Comparison of ENCODE assay signal across 2 cellular contexts in the genomic region with DNA sequence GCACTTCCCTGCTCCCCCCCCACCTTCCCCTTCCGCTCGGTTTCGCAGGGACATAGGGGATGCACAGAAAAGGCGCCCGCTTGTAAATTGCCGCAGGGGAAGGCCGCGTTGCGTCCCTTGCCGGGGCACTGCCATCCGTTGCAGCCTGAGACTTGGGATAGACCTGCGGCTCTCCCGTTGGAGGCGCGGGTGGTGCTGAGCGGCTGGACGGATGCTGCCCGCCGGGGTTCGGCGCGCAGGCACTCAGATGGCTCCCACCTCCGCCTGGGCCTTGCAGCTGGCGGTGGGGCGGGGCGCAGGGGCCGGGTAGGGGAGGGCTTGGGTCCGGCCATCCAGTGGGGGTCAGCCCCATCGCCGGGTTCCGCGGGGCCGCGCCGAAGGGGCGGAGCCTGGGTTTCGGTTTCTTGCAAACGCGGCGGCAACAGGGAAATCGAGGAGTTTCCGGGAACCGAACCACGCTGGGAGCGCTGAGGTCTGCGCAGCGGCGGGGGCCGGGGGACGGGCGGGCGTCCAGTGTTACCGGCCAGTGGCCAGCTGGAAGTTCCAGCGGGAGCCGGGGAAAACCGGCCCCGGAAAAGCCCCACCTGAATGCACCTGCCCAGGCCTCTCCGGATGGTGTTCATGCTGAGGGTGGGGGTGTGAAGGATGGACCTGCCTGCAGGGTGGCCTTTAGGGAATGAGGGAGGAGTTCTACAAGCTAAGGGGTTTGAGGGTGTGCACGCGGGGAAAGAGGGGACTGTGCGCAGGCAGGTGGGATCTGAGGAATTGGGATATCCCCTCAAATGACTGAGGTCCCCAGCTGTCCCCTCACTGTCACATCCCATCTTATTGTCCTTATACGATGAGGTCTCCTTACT.
TF ChIP-seq lines count a peak whose summit lies in the region.

No MANE protein-coding gene starts in this region.

TF ChIP-seq in HEK293, 187 proteins besides CTCF, POLR2A, EP300 and RAD21 (continued from another document and continues in another):
- TF ChIP-seq, protein P1, sequence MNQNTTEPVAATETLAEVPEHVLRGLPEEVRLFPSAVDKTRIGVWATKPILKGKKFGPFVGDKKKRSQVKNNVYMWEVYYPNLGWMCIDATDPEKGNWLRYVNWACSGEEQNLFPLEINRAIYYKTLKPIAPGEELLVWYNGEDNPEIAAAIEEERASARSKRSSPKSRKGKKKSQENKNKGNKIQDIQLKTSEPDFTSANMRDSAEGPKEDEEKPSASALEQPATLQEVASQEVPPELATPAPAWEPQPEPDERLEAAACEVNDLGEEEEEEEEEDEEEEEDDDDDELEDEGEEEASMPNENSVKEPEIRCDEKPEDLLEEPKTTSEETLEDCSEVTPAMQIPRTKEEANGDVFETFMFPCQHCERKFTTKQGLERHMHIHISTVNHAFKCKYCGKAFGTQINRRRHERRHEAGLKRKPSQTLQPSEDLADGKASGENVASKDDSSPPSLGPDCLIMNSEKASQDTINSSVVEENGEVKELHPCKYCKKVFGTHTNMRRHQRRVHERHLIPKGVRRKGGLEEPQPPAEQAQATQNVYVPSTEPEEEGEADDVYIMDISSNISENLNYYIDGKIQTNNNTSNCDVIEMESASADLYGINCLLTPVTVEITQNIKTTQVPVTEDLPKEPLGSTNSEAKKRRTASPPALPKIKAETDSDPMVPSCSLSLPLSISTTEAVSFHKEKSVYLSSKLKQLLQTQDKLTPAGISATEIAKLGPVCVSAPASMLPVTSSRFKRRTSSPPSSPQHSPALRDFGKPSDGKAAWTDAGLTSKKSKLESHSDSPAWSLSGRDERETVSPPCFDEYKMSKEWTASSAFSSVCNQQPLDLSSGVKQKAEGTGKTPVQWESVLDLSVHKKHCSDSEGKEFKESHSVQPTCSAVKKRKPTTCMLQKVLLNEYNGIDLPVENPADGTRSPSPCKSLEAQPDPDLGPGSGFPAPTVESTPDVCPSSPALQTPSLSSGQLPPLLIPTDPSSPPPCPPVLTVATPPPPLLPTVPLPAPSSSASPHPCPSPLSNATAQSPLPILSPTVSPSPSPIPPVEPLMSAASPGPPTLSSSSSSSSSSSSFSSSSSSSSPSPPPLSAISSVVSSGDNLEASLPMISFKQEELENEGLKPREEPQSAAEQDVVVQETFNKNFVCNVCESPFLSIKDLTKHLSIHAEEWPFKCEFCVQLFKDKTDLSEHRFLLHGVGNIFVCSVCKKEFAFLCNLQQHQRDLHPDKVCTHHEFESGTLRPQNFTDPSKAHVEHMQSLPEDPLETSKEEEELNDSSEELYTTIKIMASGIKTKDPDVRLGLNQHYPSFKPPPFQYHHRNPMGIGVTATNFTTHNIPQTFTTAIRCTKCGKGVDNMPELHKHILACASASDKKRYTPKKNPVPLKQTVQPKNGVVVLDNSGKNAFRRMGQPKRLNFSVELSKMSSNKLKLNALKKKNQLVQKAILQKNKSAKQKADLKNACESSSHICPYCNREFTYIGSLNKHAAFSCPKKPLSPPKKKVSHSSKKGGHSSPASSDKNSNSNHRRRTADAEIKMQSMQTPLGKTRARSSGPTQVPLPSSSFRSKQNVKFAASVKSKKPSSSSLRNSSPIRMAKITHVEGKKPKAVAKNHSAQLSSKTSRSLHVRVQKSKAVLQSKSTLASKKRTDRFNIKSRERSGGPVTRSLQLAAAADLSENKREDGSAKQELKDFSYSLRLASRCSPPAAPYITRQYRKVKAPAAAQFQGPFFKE (tag by site-specific recombination; IDR thresholded peaks at IDR 0.05; ENCODE audit: borderline replicate concordance): no peak
- peak; percentile 85 for TF ChIP-seq SP2 (tag by site-specific recombination; IDR thresholded peaks at IDR 0.05)
- TF ChIP-seq KLF9 (tag by site-specific recombination; IDR thresholded peaks at IDR 0.05; ENCODE audit: low read depth): 0 out of 2 replicates have a peak, but pooled peaks have one; percentile 28
- TF ChIP-seq, protein P2, sequence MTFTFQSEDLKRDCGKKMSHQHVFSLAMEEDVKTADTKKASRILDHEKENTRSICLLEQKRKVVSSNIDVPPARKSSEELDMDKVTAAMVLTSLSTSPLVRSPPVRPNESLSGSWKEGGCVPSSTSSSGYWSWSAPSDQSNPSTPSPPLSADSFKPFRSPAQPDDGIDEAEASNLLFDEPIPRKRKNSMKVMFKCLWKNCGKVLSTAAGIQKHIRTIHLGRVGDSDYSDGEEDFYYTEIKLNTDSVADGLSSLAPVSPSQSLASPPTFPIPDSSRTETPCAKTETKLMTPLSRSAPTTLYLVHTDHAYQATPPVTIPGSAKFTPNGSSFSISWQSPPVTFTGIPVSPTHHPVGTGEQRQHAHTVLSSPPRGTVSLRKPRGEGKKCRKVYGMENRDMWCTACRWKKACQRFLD (tag by site-specific recombination; IDR thresholded peaks at IDR 0.05): no peak
- TF ChIP-seq ZNF335 (tag by site-specific recombination; conservative IDR thresholded peaks at IDR 0.05): peak; percentile 99
- TF ChIP-seq, protein P3, sequence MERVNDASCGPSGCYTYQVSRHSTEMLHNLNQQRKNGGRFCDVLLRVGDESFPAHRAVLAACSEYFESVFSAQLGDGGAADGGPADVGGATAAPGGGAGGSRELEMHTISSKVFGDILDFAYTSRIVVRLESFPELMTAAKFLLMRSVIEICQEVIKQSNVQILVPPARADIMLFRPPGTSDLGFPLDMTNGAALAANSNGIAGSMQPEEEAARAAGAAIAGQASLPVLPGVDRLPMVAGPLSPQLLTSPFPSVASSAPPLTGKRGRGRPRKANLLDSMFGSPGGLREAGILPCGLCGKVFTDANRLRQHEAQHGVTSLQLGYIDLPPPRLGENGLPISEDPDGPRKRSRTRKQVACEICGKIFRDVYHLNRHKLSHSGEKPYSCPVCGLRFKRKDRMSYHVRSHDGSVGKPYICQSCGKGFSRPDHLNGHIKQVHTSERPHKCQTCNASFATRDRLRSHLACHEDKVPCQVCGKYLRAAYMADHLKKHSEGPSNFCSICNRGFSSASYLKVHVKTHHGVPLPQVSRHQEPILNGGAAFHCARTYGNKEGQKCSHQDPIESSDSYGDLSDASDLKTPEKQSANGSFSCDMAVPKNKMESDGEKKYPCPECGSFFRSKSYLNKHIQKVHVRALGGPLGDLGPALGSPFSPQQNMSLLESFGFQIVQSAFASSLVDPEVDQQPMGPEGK (tag by site-specific recombination; IDR thresholded peaks at IDR 0.05): peak; percentile 79
- no peak for TF ChIP-seq GLI2 (tag by site-specific recombination; IDR thresholded peaks at IDR 0.05; ENCODE audit: borderline replicate concordance, low read depth)
- TF ChIP-seq, protein P4, sequence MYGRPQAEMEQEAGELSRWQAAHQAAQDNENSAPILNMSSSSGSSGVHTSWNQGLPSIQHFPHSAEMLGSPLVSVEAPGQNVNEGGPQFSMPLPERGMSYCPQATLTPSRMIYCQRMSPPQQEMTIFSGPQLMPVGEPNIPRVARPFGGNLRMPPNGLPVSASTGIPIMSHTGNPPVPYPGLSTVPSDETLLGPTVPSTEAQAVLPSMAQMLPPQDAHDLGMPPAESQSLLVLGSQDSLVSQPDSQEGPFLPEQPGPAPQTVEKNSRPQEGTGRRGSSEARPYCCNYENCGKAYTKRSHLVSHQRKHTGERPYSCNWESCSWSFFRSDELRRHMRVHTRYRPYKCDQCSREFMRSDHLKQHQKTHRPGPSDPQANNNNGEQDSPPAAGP (tag by site-specific recombination; IDR thresholded peaks at IDR 0.05): no peak
- no peak for TF ChIP-seq YY1 (tag by site-specific recombination; IDR thresholded peaks at IDR 0.05)
- no peak for TF ChIP-seq ZNF621 (tag by site-specific recombination; IDR thresholded peaks at IDR 0.05)

TF ChIP-seq in HepG2, 621 proteins besides CTCF, POLR2A, EP300 and RAD21 (continued from another document and continues in another):
- TF ChIP-seq, protein P5, sequence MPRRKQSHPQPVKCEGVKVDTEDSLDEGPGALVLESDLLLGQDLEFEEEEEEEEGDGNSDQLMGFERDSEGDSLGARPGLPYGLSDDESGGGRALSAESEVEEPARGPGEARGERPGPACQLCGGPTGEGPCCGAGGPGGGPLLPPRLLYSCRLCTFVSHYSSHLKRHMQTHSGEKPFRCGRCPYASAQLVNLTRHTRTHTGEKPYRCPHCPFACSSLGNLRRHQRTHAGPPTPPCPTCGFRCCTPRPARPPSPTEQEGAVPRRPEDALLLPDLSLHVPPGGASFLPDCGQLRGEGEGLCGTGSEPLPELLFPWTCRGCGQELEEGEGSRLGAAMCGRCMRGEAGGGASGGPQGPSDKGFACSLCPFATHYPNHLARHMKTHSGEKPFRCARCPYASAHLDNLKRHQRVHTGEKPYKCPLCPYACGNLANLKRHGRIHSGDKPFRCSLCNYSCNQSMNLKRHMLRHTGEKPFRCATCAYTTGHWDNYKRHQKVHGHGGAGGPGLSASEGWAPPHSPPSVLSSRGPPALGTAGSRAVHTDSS (CRISPR knock-in tag; conservative IDR thresholded peaks at IDR 0.05): no peak
- TF ChIP-seq MED8 (CRISPR knock-in tag; IDR thresholded peaks at IDR 0.05; ENCODE audit: insufficient replicate concordance) (peak; percentile 18), MATR3 (CRISPR knock-in tag; IDR thresholded peaks at IDR 0.05) (no peak), ZNF354B (CRISPR knock-in tag; IDR thresholded peaks at IDR 0.05) (no peak), CEBPG (CRISPR knock-in tag; IDR thresholded peaks at IDR 0.05) (no peak), HOXA7 (CRISPR knock-in tag; IDR thresholded peaks at IDR 0.05) (no peak), HNRNPH1 (optimal IDR thresholded peaks at IDR 0.05; ENCODE audit: low read depth, low read length) (no peak), KLF13 (CRISPR knock-in tag; IDR thresholded peaks at IDR 0.05) (no peak), HOXA9 (CRISPR knock-in tag; IDR thresholded peaks at IDR 0.05; ENCODE audit: borderline replicate concordance) (no peak; the same call in 1 of the 2 replicates), CAMTA2 (CRISPR knock-in tag; IDR thresholded peaks at IDR 0.05; ENCODE audit: borderline replicate concordance) (no peak), KLF12 (CRISPR knock-in tag; IDR thresholded peaks at IDR 0.05; ENCODE audit: borderline replicate concordance) (0 out of 2 replicates have a peak, but pooled peaks have one; percentile 5), MAF1 (CRISPR knock-in tag; IDR thresholded peaks at IDR 0.05; ENCODE audit: borderline replicate concordance) (no peak), ZSCAN31 (CRISPR knock-in tag; IDR thresholded peaks at IDR 0.05; ENCODE audit: low read depth) (0 out of 2 replicates have a peak, but pooled peaks have one; percentile 48), ZNF775 (CRISPR knock-in tag; IDR thresholded peaks at IDR 0.05; ENCODE audit: borderline replicate concordance) (no peak), SATB2 (CRISPR knock-in tag; IDR thresholded peaks at IDR 0.05) (no peak), HNRNPLL (IDR thresholded peaks at IDR 0.05; ENCODE audit: low read depth, low read length, poor library complexity, severe bottlenecking) (peak; percentile 89), HNRNPK (IDR thresholded peaks at IDR 0.05; ENCODE audit: low read depth, low read length, poor library complexity, severe bottlenecking) (no peak), HMGA1 (CRISPR knock-in tag; conservative IDR thresholded peaks at IDR 0.05) (no peak), HOXA5 (CRISPR knock-in tag; IDR thresholded peaks at IDR 0.05) (peak; percentile 66; the same call in 1 of the 2 replicates), FOXM1 (CRISPR knock-in tag; IDR thresholded peaks at IDR 0.05) (no peak), ZNF296 (CRISPR knock-in tag; conservative IDR thresholded peaks at IDR 0.05) (0 out of 2 replicates have a peak, but pooled peaks have one; percentile 49), THYN1 (CRISPR knock-in tag; IDR thresholded peaks at IDR 0.05; ENCODE audit: borderline replicate concordance, low read depth) (no peak), SETDB1 (CRISPR knock-in tag; IDR thresholded peaks at IDR 0.05; ENCODE audit: borderline replicate concordance) (no peak), ARHGAP35 (CRISPR knock-in tag; IDR thresholded peaks at IDR 0.05; ENCODE audit: borderline replicate concordance) (no peak), DPF2 (CRISPR knock-in tag; IDR thresholded peaks at IDR 0.05; ENCODE audit: borderline replicate concordance, low read depth) (0 out of 2 replicates have a peak, but pooled peaks have one; percentile 24), RFXAP (CRISPR knock-in tag; IDR thresholded peaks at IDR 0.05; ENCODE audit: borderline replicate concordance) (no peak; the same call in 1 of the 2 replicates), ZNF431 (CRISPR knock-in tag; IDR thresholded peaks at IDR 0.05; ENCODE audit: borderline replicate concordance, low read depth) (no peak), HNRNPUL1 (IDR thresholded peaks at IDR 0.05; ENCODE audit: low read depth, low read length) (no peak), ZNF788 (CRISPR knock-in tag; IDR thresholded peaks at IDR 0.05; ENCODE audit: borderline replicate concordance) (peak; percentile 68; the same call in 1 of the 2 replicates), KDM6A (CRISPR knock-in tag; IDR thresholded peaks at IDR 0.05; ENCODE audit: low read depth) (no peak), ZNF644 (CRISPR knock-in tag; IDR thresholded peaks at IDR 0.05; ENCODE audit: low read depth) (no peak), ATM (IDR thresholded peaks at IDR 0.05; ENCODE audit: borderline replicate concordance) (no peak), ZNF776 (CRISPR knock-in tag; IDR thresholded peaks at IDR 0.05) (no peak), ERF (CRISPR knock-in tag; IDR thresholded peaks at IDR 0.05) (peak; percentile 29; the same call in 1 of the 2 replicates)
- TF ChIP-seq, protein P6, sequence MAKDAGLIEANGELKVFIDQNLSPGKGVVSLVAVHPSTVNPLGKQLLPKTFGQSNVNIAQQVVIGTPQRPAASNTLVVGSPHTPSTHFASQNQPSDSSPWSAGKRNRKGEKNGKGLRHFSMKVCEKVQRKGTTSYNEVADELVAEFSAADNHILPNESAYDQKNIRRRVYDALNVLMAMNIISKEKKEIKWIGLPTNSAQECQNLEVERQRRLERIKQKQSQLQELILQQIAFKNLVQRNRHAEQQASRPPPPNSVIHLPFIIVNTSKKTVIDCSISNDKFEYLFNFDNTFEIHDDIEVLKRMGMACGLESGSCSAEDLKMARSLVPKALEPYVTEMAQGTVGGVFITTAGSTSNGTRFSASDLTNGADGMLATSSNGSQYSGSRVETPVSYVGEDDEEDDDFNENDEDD (CRISPR knock-in tag; IDR thresholded peaks at IDR 0.05; ENCODE audit: borderline replicate concordance): no peak
- TF ChIP-seq, protein P7, sequence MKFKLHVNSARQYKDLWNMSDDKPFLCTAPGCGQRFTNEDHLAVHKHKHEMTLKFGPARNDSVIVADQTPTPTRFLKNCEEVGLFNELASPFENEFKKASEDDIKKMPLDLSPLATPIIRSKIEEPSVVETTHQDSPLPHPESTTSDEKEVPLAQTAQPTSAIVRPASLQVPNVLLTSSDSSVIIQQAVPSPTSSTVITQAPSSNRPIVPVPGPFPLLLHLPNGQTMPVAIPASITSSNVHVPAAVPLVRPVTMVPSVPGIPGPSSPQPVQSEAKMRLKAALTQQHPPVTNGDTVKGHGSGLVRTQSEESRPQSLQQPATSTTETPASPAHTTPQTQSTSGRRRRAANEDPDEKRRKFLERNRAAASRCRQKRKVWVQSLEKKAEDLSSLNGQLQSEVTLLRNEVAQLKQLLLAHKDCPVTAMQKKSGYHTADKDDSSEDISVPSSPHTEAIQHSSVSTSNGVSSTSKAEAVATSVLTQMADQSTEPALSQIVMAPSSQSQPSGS (CRISPR knock-in tag; IDR thresholded peaks at IDR 0.05): no peak
- TF ChIP-seq, protein P8, sequence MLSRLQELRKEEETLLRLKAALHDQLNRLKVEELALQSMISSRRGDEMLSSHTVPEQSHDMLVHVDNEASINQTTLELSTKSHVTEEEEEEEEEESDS (CRISPR knock-in tag; IDR thresholded peaks at IDR 0.05; ENCODE audit: borderline replicate concordance): 0 out of 2 replicates have a peak, but pooled peaks have one; percentile 51
